Comparison of ENCODE assay signal across 1 cellular context in genomic region chrX:120021927-120022326, GRCh38.
TF ChIP-seq lines count a peak whose summit lies in the region.

No MANE protein-coding gene starts in this region.

TF ChIP-seq in HepG2, 621 proteins besides CTCF, POLR2A, EP300 and RAD21 (continued from another document):
- no peak for TF ChIP-seq ZNF318 (CRISPR knock-in tag; IDR thresholded peaks at IDR 0.05)
